13 cellular contexts compared by ENCODE assay signal in the genomic region with DNA sequence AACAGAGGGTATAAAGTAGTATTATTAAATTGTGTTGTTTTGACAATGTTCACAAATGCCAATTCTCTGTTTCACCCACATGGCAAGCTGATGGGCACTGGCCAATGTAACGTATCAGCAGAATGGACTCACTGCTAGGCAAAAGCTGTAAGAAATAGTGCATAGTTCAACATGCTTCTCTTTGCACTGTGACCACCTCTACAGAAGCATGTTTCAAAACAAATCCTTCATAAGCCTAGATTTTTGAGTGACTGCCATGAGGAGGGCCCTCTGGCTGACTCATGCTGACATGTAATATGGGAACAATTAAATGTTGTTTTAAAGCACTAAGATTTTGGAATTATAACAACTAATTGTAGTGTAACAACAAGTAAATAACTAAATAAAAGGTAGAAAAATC.
DNase-seq lines count a peak whose midpoint lies in the region; ATAC-seq and TF ChIP-seq lines count a peak whose summit lies in the region.
"Had no signal": no experiment of that assay in that cellular context is flagged by ENCODE, and none has a peak within 500 bp of the region (broad histone marks: within the 10 kb centered on the region; RNA-seq: fewer than 3 reads in every experiment).

No MANE protein-coding gene starts in this region.

- no peaks in the 10 kb centered on the region for H3K9me3 ChIP-seq in neutrophil
- H3K9me3 ChIP-seq: thyroid gland had no signal

- peak overlapping the region; percentile 98 for H3K27ac ChIP-seq in neutrophil
- H3K27ac ChIP-seq: thyroid gland had no signal

- peak overlapping the region; percentile 3 for H3K4me3 ChIP-seq in AG10803 (ENCODE audit: low read length)
- no peak overlapping the region for H3K4me3 ChIP-seq in cardiac fibroblast (replicated peaks in 1 of 2; ENCODE audit: low read depth in 2 of 2, low read length in 2 of 2)
- H3K4me3 ChIP-seq in neutrophil (ENCODE audit: low read depth in 1 of 2, low read length in 1 of 2), result no peak overlapping the region
- H3K4me3 ChIP-seq: thyroid gland had no signal

- no peak for TF ChIP-seq CTCF in AG10803 (conservative IDR thresholded peaks at IDR 0.05; ENCODE audit: low read length)
- no peak for TF ChIP-seq CTCF in cardiac fibroblast (IDR thresholded peaks at IDR 0.05; ENCODE audit: low read depth, low read length)
- no peak for TF ChIP-seq CTCF in neutrophil (IDR thresholded peaks at IDR 0.05)
- TF ChIP-seq CTCF in GM20000 (IDR thresholded peaks at IDR 0.05; ENCODE audit: extremely low read depth, missing control alignments), result no peak

- no peaks in the 10 kb centered on the region for H3K27me3 ChIP-seq in neutrophil
- H3K27me3 ChIP-seq: thyroid gland had no signal

- peak; percentile 90 for DNase-seq in AG10803 (ENCODE audit: low read depth)
- DNase-seq in HCEC 1CT, result peak; percentile 84
- peak; percentile 78 to 83 for DNase-seq in cardiac fibroblast (ENCODE audit: low read depth in 2 of 2)
- no peak for DNase-seq in LoVo (ENCODE audit: low spot score)
- no peak for DNase-seq in GM20000 (ENCODE audit: low spot score)
- no peak for DNase-seq in NCI-H1105 treated with DMSO at 0.1 percent for 48 hours (lab: John Stamatoyannopoulos, UW)
- DNase-seq: activated gamma-delta T cell treated with Interleukin-2 at 50 U/mL for 16 hours; effector CD4-positive, alpha-beta T cell; Kasumi-1; NCI-H524; thyroid gland had no signal

- ATAC-seq in GM21423 (IDR thresholded peaks at IDR 0.05; ENCODE audit: unreplicated experiment), result no peak

- H3K4me1 ChIP-seq in neutrophil (ENCODE audit: control insufficient read depth in 1 of 2, insufficient read depth in 1 of 2, low read depth in 1 of 2, low read length in 1 of 2), result peaks cover 46 to 51% of the 10 kb centered on the region in 2 experiments

- no peaks in the 10 kb centered on the region for H3K36me3 ChIP-seq in neutrophil
- H3K36me3 ChIP-seq: thyroid gland had no signal

Comparison
In these comparisons a context has a peak if more than half of its experiments do, and no peak if none do; other contexts are left out.
1. DNase-seq: peak in AG10803 (single experiment), HCEC 1CT (single experiment) and cardiac fibroblast (2 of 2); none in LoVo (single experiment), GM20000 (single experiment) and NCI-H1105 treated with DMSO at 0.1 percent for 48 hours (single experiment).